11 cellular contexts compared by ENCODE assay signal in genomic region chr6:156564807-156565149, GRCh38.
"Had no signal": no experiment of that assay in that cellular context is flagged by ENCODE, and none has a peak within 500 bp of the region (broad histone marks: within the 10 kb centered on the region; RNA-seq: fewer than 3 reads in every experiment).

No MANE protein-coding gene starts in this region.

- H3K27ac Mint-ChIP-seq: activated B cell treated with CpG ODN at 0.5 μM for 24 hours; activated CD4-positive, alpha-beta T cell treated with anti-CD3 and anti-CD28 coated beads, Interleukin-2, amount 10 ng/mL, durations not matched to agents 7 days and 5 days; activated naive CD4-positive, alpha-beta T cell treated with anti-CD3 and anti-CD28 coated beads, Interleukin-2, amount 10 ng/mL, durations not matched to agents 7 days and 5 days; activated T-helper 2 cell treated with anti-CD3 and anti-CD28 coated beads, Interferon-gamma antibody, Interleukin-2, Interleukin-4, amounts not matched to agents 10 μg/mL and 5 μg/mL and 100 μg/mL, durations not matched to agents 14 hours and 24 hours and 36 hours; immature natural killer cell; progenitor cell of endocrine pancreas had no signal

- H3K9me3 Mint-ChIP-seq: immature natural killer cell had no signal

- H3K4me3 Mint-ChIP-seq: activated B cell treated with CpG ODN at 0.5 μM for 24 hours; activated CD4-positive, alpha-beta T cell treated with anti-CD3 and anti-CD28 coated beads, Interleukin-2, amount 10 ng/mL, durations not matched to agents 7 days and 5 days; activated naive CD4-positive, alpha-beta T cell treated with anti-CD3 and anti-CD28 coated beads, Interleukin-2, amount 10 ng/mL, durations not matched to agents 7 days and 5 days; stimulated activated naive CD8-positive, alpha-beta T cell treated with anti-CD3 and anti-CD28 coated beads, Interleukin-15, Interleukin-2, amounts not matched to agents 100 ng/mL and 50 ng/mL, for 24 hours had no signal

- H3K36me3 ChIP-seq: cardiac muscle cell, lower lobe of right lung, neutrophil, upper lobe of left lung had no signal

- H3K4me1 ChIP-seq: lower lobe of right lung had no signal

- H3K4me3 ChIP-seq: cardiac muscle cell, lower lobe of right lung, upper lobe of left lung had no signal

- H3K27ac ChIP-seq: cardiac muscle cell, lower lobe of right lung, neutrophil, upper lobe of left lung had no signal

- H3K9me3 ChIP-seq: neutrophil had no signal

- H3K27me3 ChIP-seq: cardiac muscle cell, neutrophil, upper lobe of left lung had no signal
